Comparison of ENCODE assay signal across 10 cellular contexts in the genomic region with DNA sequence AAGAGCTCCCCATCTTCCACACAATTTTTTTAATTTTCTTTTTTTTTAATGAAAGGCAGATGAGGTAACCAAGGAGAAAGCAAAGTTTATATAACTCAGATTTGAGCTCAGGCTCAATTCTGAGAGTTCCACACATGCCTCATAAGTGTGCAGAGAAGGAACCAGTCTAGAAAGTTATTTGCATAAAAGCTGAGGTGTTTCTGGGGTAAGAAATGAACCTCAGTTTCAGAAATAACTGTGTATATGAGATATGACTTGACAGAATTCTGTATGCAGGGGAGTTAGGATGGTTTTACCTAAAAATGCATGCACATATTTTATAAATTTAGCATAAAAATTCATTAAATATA. TPM values are rescaled to one million over a fixed set of nuclear protein-coding genes. Genes with fewer than 3 reads are reported as not detected.
DNase-seq lines count a peak whose midpoint lies in the region; ATAC-seq and TF ChIP-seq lines count a peak whose summit lies in the region.
"Had no signal": no experiment of that assay in that cellular context is flagged by ENCODE, and none has a peak within 500 bp of the region (broad histone marks: within the 10 kb centered on the region; RNA-seq: fewer than 3 reads in every experiment).

No MANE protein-coding gene starts in this region.

- ATAC-seq in GM21576 (IDR thresholded peaks at IDR 0.05; ENCODE audit: unreplicated experiment): peak; percentile 97
- ATAC-seq in HG03139 (IDR thresholded peaks at IDR 0.05; ENCODE audit: unreplicated experiment): peak; percentile 97
- ATAC-seq in left lung: no peak

- H3K4me3 Mint-ChIP-seq in activated CD4-positive, alpha-beta T cell treated with anti-CD3 and anti-CD28 coated beads, Interleukin-2, amount 10 ng/mL, durations not matched to agents 24 days and 14 days: no peak overlapping the region

- peaks cover 25% of the 10 kb centered on the region for H3K4me1 Mint-ChIP-seq in activated CD4-positive, alpha-beta T cell treated with anti-CD3 and anti-CD28 coated beads, Interleukin-2, amount 10 ng/mL, durations not matched to agents 24 days and 14 days

- H2AFZ ChIP-seq in neuronal stem cell (ENCODE audit: low read length): peak overlapping the region; percentile 11

- no peak for TF ChIP-seq CTCF in left lung (IDR thresholded peaks at IDR 0.05)

- no peak overlapping the region for H3K4ac ChIP-seq in neuronal stem cell (ENCODE audit: low read length)

- H3K36me3 ChIP-seq in neuronal stem cell (replicated peaks in 1 of 2; ENCODE audit: control insufficient read depth in 2 of 2, insufficient read depth in 2 of 2, low read length in 2 of 2): no peaks in the 10 kb centered on the region
- H3K36me3 ChIP-seq in left lung: no peaks in the 10 kb centered on the region
- H3K36me3 ChIP-seq: tibial nerve had no signal

- no peak overlapping the region for H3K23ac ChIP-seq in neuronal stem cell (ENCODE audit: low read depth, low read length, poor library complexity)

- peak overlapping the region; percentile 74 for H3K27ac Mint-ChIP-seq in activated CD4-positive, alpha-beta T cell treated with anti-CD3 and anti-CD28 coated beads, Interleukin-2, amount 10 ng/mL, durations not matched to agents 24 days and 14 days

- H2AK5ac ChIP-seq in neuronal stem cell (ENCODE audit: low read depth, low read length): no peak overlapping the region

- no peak overlapping the region for H3K4me2 ChIP-seq in neuronal stem cell (ENCODE audit: insufficient read depth, low read length, poor library complexity, severe bottlenecking)

- H3K27me3 ChIP-seq in neuronal stem cell (ENCODE audit: control insufficient read depth in 3 of 3, insufficient read depth in 3 of 3, low read depth in 1 of 3, low read length in 3 of 3) (no peaks in the 10 kb centered on the region), left lung (no peaks in the 10 kb centered on the region)
- H3K27me3 ChIP-seq: tibial nerve had no signal

- no peak overlapping the region for H3K27ac ChIP-seq in neuronal stem cell (replicated peaks; ENCODE audit: low read length)
- no peak overlapping the region for H3K27ac ChIP-seq in left lung
- H3K27ac ChIP-seq: tibial nerve had no signal

- H2BK5ac ChIP-seq in neuronal stem cell (ENCODE audit: low read length): no peak overlapping the region

- H3K79me1 ChIP-seq in neuronal stem cell (ENCODE audit: low read depth, low read length): no peaks in the 10 kb centered on the region

- intact Hi-C loops in activated CD4-positive, alpha-beta T cell treated with anti-CD3 and anti-CD28 coated beads, Interleukin-2, amount 10 ng/mL, durations not matched to agents 24 days and 14 days (cut with micrococcal nuclease): loop anchor here (1.0 kb wide), 2 partner anchors 9 to 16 kb away; no protein-coding TSS in a partner anchor
- intact Hi-C loops in left lung (cut with DNase I): no loop called here

- H4K91ac ChIP-seq in neuronal stem cell (ENCODE audit: low read depth, low read length, poor library complexity): no peak overlapping the region

- H2BK120ac ChIP-seq in neuronal stem cell (ENCODE audit: low read depth, low read length): no peak overlapping the region

- no peak overlapping the region for H3K14ac ChIP-seq in neuronal stem cell (ENCODE audit: low read length)

- no peak for DNase-seq in activated CD4-positive, alpha-beta T cell treated with anti-CD3 and anti-CD28 coated beads, Interleukin-2, amount 10 ng/mL, durations not matched to agents 24 days and 14 days
- no peak for DNase-seq in activated CD4-positive, alpha-beta T cell treated with anti-CD3 and anti-CD28 coated beads for 1 hour
- DNase-seq in neuronal stem cell (ENCODE audit: low spot score) (no peak), left lung (no peak), activated gamma-delta T cell treated with Interleukin-2 at 50 U/mL for 16 hours (no peak), DMS153 treated with DMSO at 0.1 percent for 48 hours (lab: John Stamatoyannopoulos, UW; ENCODE audit: unreplicated experiment) (no peak)
- DNase-seq: activated naive CD4-positive, alpha-beta T cell treated with Interleukin-2 at 50 U/mL for 16 hours had no signal

- peaks cover 10% of the 10 kb centered on the region for H3K9me3 Mint-ChIP-seq in activated CD4-positive, alpha-beta T cell treated with anti-CD3 and anti-CD28 coated beads, Interleukin-2, amount 10 ng/mL, durations not matched to agents 24 days and 14 days

- H3K9me3 ChIP-seq in neuronal stem cell (replicated peaks in 1 of 2; ENCODE audit: control insufficient read depth in 2 of 2, insufficient read depth in 1 of 2, low read depth in 1 of 2, low read length in 2 of 2) (peaks cover 0 to 1% of the 10 kb centered on the region in 2 donors), left lung (no peaks in the 10 kb centered on the region)
- H3K9me3 ChIP-seq: tibial nerve had no signal

- H3K4me1 ChIP-seq in neuronal stem cell (ENCODE audit: control insufficient read depth in 2 of 2, insufficient read depth in 1 of 2, low read depth in 1 of 2, low read length in 2 of 2) (peaks cover 4 to 5% of the 10 kb centered on the region in 2 donors), left lung (no peaks in the 10 kb centered on the region)
- H3K4me1 ChIP-seq: tibial nerve had no signal

- H3K9ac ChIP-seq in neuronal stem cell (ENCODE audit: low read depth, low read length, poor library complexity): no peak overlapping the region

- H3K27me3 Mint-ChIP-seq in activated CD4-positive, alpha-beta T cell treated with anti-CD3 and anti-CD28 coated beads, Interleukin-2, amount 10 ng/mL, durations not matched to agents 24 days and 14 days: no peaks in the 10 kb centered on the region

- no peak overlapping the region for H2BK15ac ChIP-seq in neuronal stem cell (ENCODE audit: low read length)

- no peak overlapping the region for H2BK12ac ChIP-seq in neuronal stem cell (ENCODE audit: low read length)

- no peak overlapping the region for H4K8ac ChIP-seq in neuronal stem cell (ENCODE audit: low read depth, low read length)

- H3K4me3 ChIP-seq in neuronal stem cell (ENCODE audit: low read length in 2 of 2): no peak overlapping the region
- no peak overlapping the region for H3K4me3 ChIP-seq in left lung
- H3K4me3 ChIP-seq: tibial nerve had no signal

- peaks cover 1% of the 10 kb centered on the region for H3K36me3 Mint-ChIP-seq in activated CD4-positive, alpha-beta T cell treated with anti-CD3 and anti-CD28 coated beads, Interleukin-2, amount 10 ng/mL, durations not matched to agents 24 days and 14 days (ENCODE audit: low read depth)

- no peak overlapping the region for H3K18ac ChIP-seq in neuronal stem cell (ENCODE audit: low read length)

RNA-seq across cellular contexts. Expression of a gene that starts 51.3 kb away (rescaled TPM):
- 0.49 and 0.95 TPM in 2 replicates for total RNA-seq in activated CD4-positive, alpha-beta T cell treated with anti-CD3 and anti-CD28 coated beads, Interleukin-2, amount 10 ng/mL, durations not matched to agents 24 days and 14 days
- not detected for polyA plus RNA-seq in neuronal stem cell (2013, experiment 1 of 2)
- not detected for polyA plus RNA-seq in neuronal stem cell (2013, experiment 2 of 2)
- total RNA-seq in left lung: 1 to 10 TPM in 1 of 2 donors, under 1 TPM in 1; 0.38 to 5.8 TPM
